Comparison of ENCODE assay signal across 9 cellular contexts in genomic region chr1:43472463-43473151, GRCh38. TPM values are rescaled to one million over a fixed set of nuclear protein-coding genes. Genes with fewer than 3 reads are reported as not detected.
DNase-seq lines count a peak whose midpoint lies in the region; FAIRE-seq and TF ChIP-seq lines count a peak whose summit lies in the region.
"Not testable (repeated sequence)": the region's sequence is repeated elsewhere in the genome, so short reads cannot be mapped to it uniquely, and the experiment has no call there.
"Had no signal": no experiment of that assay in that cellular context is flagged by ENCODE, and none has a peak within 500 bp of the region (broad histone marks: within the 10 kb centered on the region; RNA-seq: fewer than 3 reads in every experiment).

No MANE protein-coding gene starts in this region.

- not testable (repeated sequence) for TF ChIP-seq CTCF in HFFc6 (IDR thresholded peaks at IDR 0.05); chondrocyte (IDR thresholded peaks at IDR 0.05)

- peak; percentile 79 for DNase-seq in Caki2 (ENCODE audit: low read depth)
- peak; percentile 96 for DNase-seq in HFFc6
- peak; percentile 48 for DNase-seq in NCI-H460 (ENCODE audit: extremely low read depth, low read depth)
- DNase-seq in SW480 (ENCODE audit: low spot score): peak; percentile 88
- DNase-seq in chondrocyte (ENCODE audit: low spot score): not testable (repeated sequence)
- DNase-seq in foreskin melanocyte: peak; percentile 82
- peak; percentile 81 to 94 for DNase-seq in lung microvascular endothelial cell (ENCODE audit: low read depth in 2 of 2)
- DNase-seq in small intestine: peak; percentile 53

- H3K27me3 Mint-ChIP-seq in HFFc6 (ENCODE audit: insufficient read depth); chondrocyte (ENCODE audit: low read depth): not testable (repeated sequence)

- not testable (repeated sequence) for H3K36me3 Mint-ChIP-seq in HFFc6 (ENCODE audit: low read depth); chondrocyte (ENCODE audit: low read depth)

- H3K9me3 Mint-ChIP-seq in HFFc6; chondrocyte (ENCODE audit: low read depth): not testable (repeated sequence)

- H3K36me3 ChIP-seq in small intestine (ENCODE audit: control insufficient read depth in 2 of 2, insufficient read depth in 2 of 2, low read length in 2 of 2): not testable (repeated sequence)

- in situ Hi-C loops in Caki2 (cut with HindIII; ENCODE audit: low pct_unique_long_range_greater_than_20kb, low sequenced_read_pairs): not testable (repeated sequence)

- H3K4me3 Mint-ChIP-seq in HFFc6: peak overlapping the region; percentile 76
- H3K4me3 Mint-ChIP-seq in chondrocyte (ENCODE audit: unreplicated experiment): peak overlapping the region; percentile 46

- H3K27ac Mint-ChIP-seq in HFFc6: peak overlapping the region; percentile 97
- H3K27ac Mint-ChIP-seq in chondrocyte (ENCODE audit: unreplicated experiment): peak overlapping the region; percentile 97

- H3K9me3 ChIP-seq in small intestine (ENCODE audit: control insufficient read depth, low read depth): not testable (repeated sequence)

- H3K4me1 Mint-ChIP-seq in HFFc6 (ENCODE audit: low read depth) (peaks cover 63% of the 10 kb centered on the region), chondrocyte (ENCODE audit: low read depth) (peaks cover 38% of the 10 kb centered on the region)

- WGBS in small intestine, 3 donors: 34 to 55% (median 43%) methylated on average over 4 to 5 of the region's 6 CpGs

- H3K4me1 ChIP-seq in small intestine (ENCODE audit: control insufficient read depth in 2 of 2, insufficient read depth in 1 of 2, low read depth in 1 of 2, low read length in 1 of 2): not testable (repeated sequence)

- H3K27me3 ChIP-seq in small intestine (ENCODE audit: control insufficient read depth in 2 of 2, insufficient read depth in 2 of 2, low read length in 2 of 2): not testable (repeated sequence)

- not testable (repeated sequence) for H3K4me3 ChIP-seq in small intestine (ENCODE audit: low read depth in 1 of 2, low read length in 2 of 2)

- H3K27ac ChIP-seq in small intestine (ENCODE audit: low read depth in 1 of 2, low read length in 1 of 2): not testable (repeated sequence)

- peak; percentile 59 for FAIRE-seq in small intestine (lab: Jason Lieb, UNC)

RNA-seq across cellular contexts. Expression of gene HYI, which starts 18.9 kb away (rescaled TPM):
- 40.6 and 79.4 TPM in 2 replicates for total RNA-seq in Caki2 (2014; rRNA removed; shearing (Covaris generic); ENCODE audit: low replicate concordance)
- 10 to 100 TPM; 45.6 to 71.1 (median 61.7) TPM for total RNA-seq in HFFc6 (2021; fragmentation: NEBNext Ultra II Directional; extraction: Animal tissue kit (Norgen Biotek cat#: 25700))
- 15.1 and 18.0 TPM in 2 replicates for total RNA-seq in NCI-H460 (2014; rRNA removed; shearing (Covaris generic))
- 38.9 and 47.1 TPM in 2 replicates for polyA plus RNA-seq in NCI-H460 (2014; cell fraction: nucleus; rRNA removed)
- total RNA-seq in chondrocyte: 27.7 to 29.9 TPM (median 28.6 TPM) in 3 replicates
- 80.0 and 147 TPM in 2 replicates for total RNA-seq in lung microvascular endothelial cell
- 100 to 1,000 TPM in 2 of 3 donors, 10 to 100 TPM in 1; 42.6 to 234 (median 212) TPM for polyA plus RNA-seq in small intestine

RNA-seq across cellular contexts. Expression of gene PTPRF, which starts 58.1 kb away (rescaled TPM):
- 74.1 and 105 TPM in 2 replicates for total RNA-seq in Caki2 (2014; rRNA removed; shearing (Covaris generic); ENCODE audit: low replicate concordance)
- total RNA-seq in HFFc6 (2021; fragmentation: NEBNext Ultra II Directional; extraction: Animal tissue kit (Norgen Biotek cat#: 25700)): 100 to 1,000 TPM in 4 of 6 experiments, 10 to 100 TPM in 2; 94.3 to 119 (median 109) TPM
- 30.8 and 32.0 TPM in 2 replicates for total RNA-seq in NCI-H460 (2014; rRNA removed; shearing (Covaris generic))
- 25.1 and 38.5 TPM in 2 replicates for polyA plus RNA-seq in NCI-H460 (2014; cell fraction: nucleus; rRNA removed)
- total RNA-seq in chondrocyte: 54.6 to 66.7 TPM (median 62.0 TPM) in 3 replicates
- 59.9 and 68.8 TPM in 2 replicates for total RNA-seq in lung microvascular endothelial cell
- polyA plus RNA-seq in small intestine: 10 to 100 TPM; 77.0 to 87.4 (median 78.9) TPM
- polyA plus RNA-seq: CD8-positive, alpha-beta memory T cell had no signal
